ENCODE assay signal across 14 cellular contexts in genomic region chr22:35064664-35065063, GRCh38. TPM values are rescaled to one million over a fixed set of nuclear protein-coding genes. Genes with fewer than 3 reads are reported as not detected.
DNase-seq lines count a peak whose midpoint lies in the region; ATAC-seq, FAIRE-seq and TF ChIP-seq lines count a peak whose summit lies in the region.
"Had no signal": no experiment of that assay in that cellular context is flagged by ENCODE, and none has a peak within 500 bp of the region (broad histone marks: within the 10 kb centered on the region; RNA-seq: fewer than 3 reads in every experiment).

No MANE protein-coding gene starts in this region.

- no peak for FAIRE-seq in small intestine (lab: Jason Lieb, UNC)

- H3K27ac ChIP-seq in small intestine (ENCODE audit: low read depth in 1 of 2, low read length in 1 of 2), result no peak overlapping the region
- H3K27ac ChIP-seq: 22Rv1, WERI-Rb-1 had no signal

- H3K27ac Mint-ChIP-seq in T-helper 1 cell treated with Interleukin-12 subunit alpha and Interleukin-12 subunit beta and Interleukin-4 antibody, amounts not matched to agents 30 μg/mL and 1 μg/mL, for 36 hours, result peak overlapping the region; percentile 41
- H3K27ac Mint-ChIP-seq in endothelial cell (ENCODE audit: unreplicated experiment), result no peak overlapping the region
- H3K27ac Mint-ChIP-seq: activated naive CD4-positive, alpha-beta T cell treated with anti-CD3 and anti-CD28 coated beads, Interleukin-2, amount 10 ng/mL, durations not matched to agents 7 days and 5 days; natural killer cell had no signal

- no peaks in the 10 kb centered on the region for H3K27me3 ChIP-seq in small intestine (ENCODE audit: control insufficient read depth in 2 of 2, insufficient read depth in 2 of 2, low read length in 2 of 2)

- H3K9me3 ChIP-seq in small intestine (ENCODE audit: control insufficient read depth, low read depth), result no peaks in the 10 kb centered on the region

- no peak overlapping the region for H3K4me3 Mint-ChIP-seq in T-helper 1 cell treated with Interleukin-12 subunit alpha and Interleukin-12 subunit beta and Interleukin-4 antibody, amounts not matched to agents 30 μg/mL and 1 μg/mL, for 36 hours
- no peak overlapping the region for H3K4me3 Mint-ChIP-seq in endothelial cell (ENCODE audit: unreplicated experiment)
- H3K4me3 Mint-ChIP-seq: activated naive CD4-positive, alpha-beta T cell treated with anti-CD3 and anti-CD28 coated beads, Interleukin-2, amount 10 ng/mL, durations not matched to agents 7 days and 5 days; natural killer cell had no signal

- no peak for TF ChIP-seq CTCF in endothelial cell (IDR thresholded peaks at IDR 0.05; ENCODE audit: unreplicated experiment)

- ATAC-seq in HG02798 (IDR thresholded peaks at IDR 0.05; ENCODE audit: poor library complexity, unreplicated experiment) (peak; percentile 73), HG02571 (IDR thresholded peaks at IDR 0.05; ENCODE audit: unreplicated experiment) (no peak)
- ATAC-seq: natural killer cell had no signal

- DNase-seq in NOMO-1 treated with DMSO at 0.1 percent for 48 hours (lab: John Stamatoyannopoulos, UW; ENCODE audit: unreplicated experiment) (peak; percentile 21), NOMO-1 (lab: John Stamatoyannopoulos, UW; ENCODE audit: unreplicated experiment in 2 of 2) (no peak), small intestine (peak; percentile 49), NCI-H1105 treated with DMSO at 0.1 percent for 48 hours (lab: John Stamatoyannopoulos, UW) (no peak), endothelial cell (ENCODE audit: low spot score) (no peak)
- DNase-seq: activated naive CD4-positive, alpha-beta T cell treated with anti-CD3 and anti-CD28 coated beads, Interleukin-2, amount 10 ng/mL, durations not matched to agents 7 days and 5 days; natural killer cell; NCI-H510A; WERI-Rb-1 had no signal

- 92 to 94% (median 92%) methylated on average over 1 of the region's 1 CpG for WGBS in small intestine, 3 donors

- H3K36me3 Mint-ChIP-seq in T-helper 1 cell treated with Interleukin-12 subunit alpha and Interleukin-12 subunit beta and Interleukin-4 antibody, amounts not matched to agents 30 μg/mL and 1 μg/mL, for 36 hours (ENCODE audit: low read depth), result no peaks in the 10 kb centered on the region
- H3K36me3 Mint-ChIP-seq in endothelial cell (ENCODE audit: low read depth, unreplicated experiment), result no peaks in the 10 kb centered on the region
- H3K36me3 Mint-ChIP-seq: activated naive CD4-positive, alpha-beta T cell treated with anti-CD3 and anti-CD28 coated beads, Interleukin-2, amount 10 ng/mL, durations not matched to agents 7 days and 5 days; natural killer cell had no signal

- peaks cover 0 to 5% of the 10 kb centered on the region in 2 donors for H3K4me1 ChIP-seq in small intestine (ENCODE audit: control insufficient read depth in 2 of 2, insufficient read depth in 1 of 2, low read depth in 1 of 2, low read length in 1 of 2)

- H3K27me3 Mint-ChIP-seq in T-helper 1 cell treated with Interleukin-12 subunit alpha and Interleukin-12 subunit beta and Interleukin-4 antibody, amounts not matched to agents 30 μg/mL and 1 μg/mL, for 36 hours (ENCODE audit: low read depth), result no peaks in the 10 kb centered on the region
- H3K27me3 Mint-ChIP-seq in endothelial cell (ENCODE audit: unreplicated experiment), result peaks cover 1% of the 10 kb centered on the region
- H3K27me3 Mint-ChIP-seq: activated naive CD4-positive, alpha-beta T cell treated with anti-CD3 and anti-CD28 coated beads, Interleukin-2, amount 10 ng/mL, durations not matched to agents 7 days and 5 days had no signal

- no peak overlapping the region for H3K4me3 ChIP-seq in small intestine (ENCODE audit: low read depth in 1 of 2, low read length in 2 of 2)

- H3K36me3 ChIP-seq in small intestine (ENCODE audit: control insufficient read depth in 2 of 2, insufficient read depth in 2 of 2, low read length in 2 of 2), result no peaks in the 10 kb centered on the region
- H3K36me3 ChIP-seq: WERI-Rb-1 had no signal

- peaks cover 2% of the 10 kb centered on the region for H3K9me3 Mint-ChIP-seq in T-helper 1 cell treated with Interleukin-12 subunit alpha and Interleukin-12 subunit beta and Interleukin-4 antibody, amounts not matched to agents 30 μg/mL and 1 μg/mL, for 36 hours
- peaks cover 4% of the 10 kb centered on the region for H3K9me3 Mint-ChIP-seq in endothelial cell (ENCODE audit: unreplicated experiment)
- H3K9me3 Mint-ChIP-seq: activated naive CD4-positive, alpha-beta T cell treated with anti-CD3 and anti-CD28 coated beads, Interleukin-2, amount 10 ng/mL, durations not matched to agents 7 days and 5 days had no signal

- H3K4me1 Mint-ChIP-seq in T-helper 1 cell treated with Interleukin-12 subunit alpha and Interleukin-12 subunit beta and Interleukin-4 antibody, amounts not matched to agents 30 μg/mL and 1 μg/mL, for 36 hours (ENCODE audit: low read depth), result peaks cover 4% of the 10 kb centered on the region
- H3K4me1 Mint-ChIP-seq in endothelial cell (ENCODE audit: unreplicated experiment), result no peaks in the 10 kb centered on the region
- H3K4me1 Mint-ChIP-seq: activated naive CD4-positive, alpha-beta T cell treated with anti-CD3 and anti-CD28 coated beads, Interleukin-2, amount 10 ng/mL, durations not matched to agents 7 days and 5 days; natural killer cell had no signal

RNA-seq across cellular contexts. Expression of gene ISX, which starts 1.3 kb away (rescaled TPM):
- polyA plus RNA-seq in small intestine, result 10 to 100 TPM; 22.4 to 64.9 (median 44.6) TPM
- total RNA-seq in endothelial cell (ENCODE audit: unreplicated experiment), result not detected
- total RNA-seq: natural killer cell, subcutaneous adipose tissue had no signal

Comparison
In these comparisons a context has a peak if more than half of its experiments do, and no peak if none do; other contexts are left out.
1. DNase-seq: peak in NOMO-1 treated with DMSO at 0.1 percent for 48 hours (single experiment) and small intestine (single experiment); none in NOMO-1 (0 of 2), NCI-H1105 treated with DMSO at 0.1 percent for 48 hours (single experiment) and endothelial cell (single experiment).